Comparison of ENCODE assay signal across 8 cellular contexts in genomic region chr19:17370026-17370587, GRCh38. TPM values are rescaled to one million over a fixed set of nuclear protein-coding genes. Genes with fewer than 3 reads are reported as not detected.
A peak's percentile ranks its signal among the peaks of the same experiment; 100 is the strongest.
DNase-seq lines count a peak whose midpoint lies in the region; ATAC-seq, FAIRE-seq and TF ChIP-seq lines count a peak whose summit lies in the region.

No MANE protein-coding gene starts in this region.

- H3K4me1 ChIP-seq in K562 (replicated peaks in 1 of 2; ENCODE audit: control insufficient read depth in 2 of 2, insufficient read depth in 2 of 2, low read length in 2 of 2) (peaks cover 6% of the 10 kb centered on the region in 2 experiments; a peak in 4 of 5 replicates), gastrocnemius medialis (peaks cover 15 to 18% of the 10 kb centered on the region in 2 donors)

- H3K4me3 ChIP-seq in K562 (no peak overlapping the region), gastrocnemius medialis (peak overlapping the region in 3 of 4 donors; percentile 17 to 29 (median 24))

- TF ChIP-seq EP300 in K562 (IDR thresholded peaks at IDR 0.05; ENCODE audit: low read length) = no peak

- peaks cover 11% of the 10 kb centered on the region in 2 experiments; a peak in 4 of 5 replicates for H3K27me3 ChIP-seq in K562 (ENCODE audit: control insufficient read depth in 2 of 2, insufficient read depth in 2 of 2, low read length in 2 of 2)
- H3K27me3 ChIP-seq in gastrocnemius medialis = no peaks in the 10 kb centered on the region

- H4K20me1 ChIP-seq in K562 (replicated peaks; ENCODE audit: control insufficient read depth, insufficient read depth, low read length) = no peaks in the 10 kb centered on the region

- peak in 1 of 4 experiments; percentile 1 for DNase-seq in K562 (ENCODE audit: extremely low read depth in 1 of 4, low spot score in 3 of 4)
- DNase-seq in gastrocnemius medialis = peak; percentile 76 to 83
- DNase-seq in HuH-7.5 (ENCODE audit: low spot score) = no peak
- no peak for DNase-seq in activated CD4-positive, alpha-beta memory T cell treated with anti-CD3 and anti-CD28 coated beads, Interleukin-2, amount 10 ng/mL, durations not matched to agents 7 days and 5 days
- DNase-seq in ecto neural progenitor cell (ENCODE audit: low spot score) = no peak
- DNase-seq in urothelium cell line (ENCODE audit: low spot score) = no peak

- WGBS in K562 (ENCODE audit: insufficient coverage, low coverage, missing lambda C conversion rate) = 20% methylated on average over 8 of the region's 8 CpGs

- no peaks in the 10 kb centered on the region for H3K9me3 Mint-ChIP-seq in activated CD4-positive, alpha-beta memory T cell treated with anti-CD3 and anti-CD28 coated beads, Interleukin-2, amount 10 ng/mL, durations not matched to agents 7 days and 5 days

- no TSS peak for BruUV-seq in K562 (replicated peaks; lab: Mats Ljungman, UMichigan)

- H3K4me1 Mint-ChIP-seq in activated CD4-positive, alpha-beta memory T cell treated with anti-CD3 and anti-CD28 coated beads, Interleukin-2, amount 10 ng/mL, durations not matched to agents 7 days and 5 days = peaks cover 3% of the 10 kb centered on the region

- peak overlapping the region; percentile 3; the same call in 1 of the 2 replicates for H3K4me2 ChIP-seq in K562 (ENCODE audit: insufficient read depth, low read length)

- no peaks in the 10 kb centered on the region for H3K36me3 Mint-ChIP-seq in activated CD4-positive, alpha-beta memory T cell treated with anti-CD3 and anti-CD28 coated beads, Interleukin-2, amount 10 ng/mL, durations not matched to agents 7 days and 5 days (ENCODE audit: low read depth)

- no peak overlapping the region for H3K27ac Mint-ChIP-seq in activated CD4-positive, alpha-beta memory T cell treated with anti-CD3 and anti-CD28 coated beads, Interleukin-2, amount 10 ng/mL, durations not matched to agents 7 days and 5 days

- in situ Hi-C loops in K562 (cut with MboI) = no loop called here
- in situ Hi-C loops in gastrocnemius medialis (cut with MboI; ENCODE audit: low sequenced_read_pairs in 4 of 4) = no loop called here

- H3K27me3 Mint-ChIP-seq in activated CD4-positive, alpha-beta memory T cell treated with anti-CD3 and anti-CD28 coated beads, Interleukin-2, amount 10 ng/mL, durations not matched to agents 7 days and 5 days = peaks cover 9% of the 10 kb centered on the region

- POLR2A ChIA-PET in K562 (lab: Yijun Ruan, JAX) = no interaction called here
- POLR2A ChIA-PET in activated CD4-positive, alpha-beta memory T cell treated with anti-CD3 and anti-CD28 coated beads, Interleukin-2, amount 10 ng/mL, durations not matched to agents 7 days and 5 days (lab: Charles Lee) = no interaction called here

- intact Hi-C loops in K562 (cut with micrococcal nuclease) (no loop called here), gastrocnemius medialis (cut with DNase I; ENCODE audit: low total_unique reads) (loop anchor here (5.0 kb wide), 1 partner anchor 97 kb away; no protein-coding TSS in a partner anchor)

- ATAC-seq in GM19043 (IDR thresholded peaks at IDR 0.05; ENCODE audit: low read depth, unreplicated experiment) (peak; percentile 61), HG03066 (IDR thresholded peaks at IDR 0.05; ENCODE audit: low read depth, unreplicated experiment) (peak; percentile 94), K562 (no peak), gastrocnemius medialis (peak; percentile 96)

- H3K36me3 ChIP-seq in K562 (ENCODE audit: control insufficient read depth, insufficient read depth, low read length) = no peaks in the 10 kb centered on the region
- no peaks in the 10 kb centered on the region for H3K36me3 ChIP-seq in gastrocnemius medialis

- CTCF ChIA-PET in K562 (lab: Yijun Ruan, JAX; ENCODE audit: low intra/inter-chr PET ratio) = interaction anchor here (0.6 kb wide), 1 partner anchor 90 kb away, joined by 3 read pairs; no protein-coding TSS in a partner anchor
- CTCF ChIA-PET in activated CD4-positive, alpha-beta memory T cell treated with anti-CD3 and anti-CD28 coated beads, Interleukin-2, amount 10 ng/mL, durations not matched to agents 7 days and 5 days (lab: Charles Lee) = no interaction called here

- no peak for TF ChIP-seq RAD21 in K562 (CRISPR knock-in tag; conservative IDR thresholded peaks at IDR 0.05 in 1 of 2, IDR thresholded peaks at IDR 0.05 in 1 of 2)

- H3K9me3 ChIP-seq in K562 (replicated peaks; ENCODE audit: control insufficient read depth, insufficient read depth, low read depth, low read length) (no peaks in the 10 kb centered on the region), gastrocnemius medialis (no peaks in the 10 kb centered on the region)

- no peaks in the 10 kb centered on the region for H3K79me2 ChIP-seq in K562 (ENCODE audit: control insufficient read depth, insufficient read depth, low read length)

- H3K4me3 Mint-ChIP-seq in activated CD4-positive, alpha-beta memory T cell treated with anti-CD3 and anti-CD28 coated beads, Interleukin-2, amount 10 ng/mL, durations not matched to agents 7 days and 5 days = no peak overlapping the region

- no peak overlapping the region for H3K27ac ChIP-seq in K562 (ENCODE audit: extremely low read depth, low read depth, low read length)
- peak overlapping the region; percentile 81 to 93 (median 92) for H3K27ac ChIP-seq in gastrocnemius medialis

- FAIRE-seq in K562 (lab: Jason Lieb, UNC) = peak; percentile 56
- FAIRE-seq in urothelium cell line (lab: Jason Lieb, UNC) = no peak

- no peak overlapping the region for H3K9ac ChIP-seq in K562 (ENCODE audit: insufficient read depth in 1 of 2, low read depth in 2 of 2, low read length in 2 of 2)

- TF ChIP-seq CTCF in K562 (IDR thresholded peaks at IDR 0.05 in 2 of 3, conservative IDR thresholded peaks at IDR 0.05 in 1 of 3; ENCODE audit: insufficient read depth in 2 of 3, low read depth in 1 of 3, low read length in 3 of 3) (no peak), gastrocnemius medialis (IDR thresholded peaks at IDR 0.05 in 4 of 5, conservative IDR thresholded peaks at IDR 0.05 in 1 of 5) (no peak)

- H2AFZ ChIP-seq in K562 (ENCODE audit: low read depth, low read length) = peak overlapping the region; percentile 83

- no peaks in the 10 kb centered on the region for H3K9me1 ChIP-seq in K562 (ENCODE audit: control insufficient read depth, insufficient read depth, low read length)

- no peak for TF ChIP-seq POLR2A in K562 (conservative IDR thresholded peaks at IDR 0.05)
- no peak for TF ChIP-seq POLR2A in gastrocnemius medialis (IDR thresholded peaks at IDR 0.05)

RNA-seq across cellular contexts. Expression of gene PLVAP, which starts 7.0 kb away (rescaled TPM):
- total RNA-seq in K562 (2011; cell fraction: chromatin; rRNA removed; ENCODE audit: low replicate concordance) = 0.46 and 1.6 TPM in 2 replicates
- total RNA-seq in K562 (2011; cell fraction: nucleolus; rRNA removed) = 1.3 and 2.0 TPM in 2 replicates
- total RNA-seq in K562 (2011; cell fraction: nucleoplasm; rRNA removed) = 1.2 and 2.7 TPM in 2 replicates
- 0.09 and 0.53 TPM in 2 replicates for total RNA-seq in K562 (2014; rRNA removed)
- total RNA-seq in K562 (2014; rRNA removed; fragmentation: Illumina TruSeq; extraction: Trizol) = 0.10 TPM in 1 of 2 replicates, not detected in the other
- not detected in 2 replicates for total RNA-seq in K562 (2015; rRNA removed; fragmentation: Illumina TruSeq; extraction: Trizol)
- total RNA-seq in K562 (2021) = 0.75 and 0.81 TPM in 2 replicates
- 0.49 and 0.70 TPM in 2 replicates for polyA plus RNA-seq in K562 (2011; rRNA removed)
- 0.53 and 1.9 TPM in 2 replicates for polyA plus RNA-seq in K562 (2011; cell fraction: cytosol; rRNA removed)
- polyA plus RNA-seq in K562 (2011; cell fraction: nucleus; rRNA removed) = 0.67 and 1.1 TPM in 2 replicates
- 0.12 and 0.57 TPM in 2 replicates for polyA plus RNA-seq in K562 (2012)
- polyA plus RNA-seq in K562 (2014; fragmentation: Illumina TruSeq; extraction: Trizol) = 0.51 and 0.84 TPM in 2 replicates
- polyA plus RNA-seq in K562 (2014; fragmentation: Nextera tagmentation; extraction: Ambion mirVana) = not detected
- 0.31 and 0.84 TPM in 2 replicates for polyA plus RNA-seq in K562 (2014; rRNA removed)
- polyA minus RNA-seq in K562 (2011; rRNA and poly(A)+ RNA removed) = 0.78 and 2.1 TPM in 2 replicates
- 0.67 TPM in 1 of 2 replicates, not detected in the other for polyA minus RNA-seq in K562 (2011; cell fraction: cytosol; rRNA and poly(A)+ RNA removed)
- 0.27 and 0.33 TPM in 2 replicates for polyA minus RNA-seq in K562 (2011; cell fraction: nucleus; rRNA and poly(A)+ RNA removed)
- 10 to 100 TPM; 11.5 to 45.1 (median 18.8) TPM for total RNA-seq in gastrocnemius medialis
- not detected for total RNA-seq in activated CD4-positive, alpha-beta memory T cell treated with anti-CD3 and anti-CD28 coated beads, Interleukin-2, amount 10 ng/mL, durations not matched to agents 7 days and 5 days

RNA-seq across cellular contexts. Expression of gene CCDC194, which starts 23.9 kb away (rescaled TPM):
- 4.8 and 5.5 TPM in 2 replicates for total RNA-seq in K562 (2011; cell fraction: chromatin; rRNA removed; ENCODE audit: low replicate concordance)
- 3.3 and 4.0 TPM in 2 replicates for total RNA-seq in K562 (2011; cell fraction: nucleolus; rRNA removed)
- total RNA-seq in K562 (2011; cell fraction: nucleoplasm; rRNA removed) = 4.5 and 6.3 TPM in 2 replicates
- total RNA-seq in K562 (2014; rRNA removed) (0.37 and 1.3 TPM in 2 replicates), K562 (2014; rRNA removed; fragmentation: Illumina TruSeq; extraction: Trizol) (0.18 and 0.22 TPM in 2 replicates), K562 (2015; rRNA removed; fragmentation: Illumina TruSeq; extraction: Trizol) (0.34 and 0.47 TPM in 2 replicates), K562 (2021) (0.31 and 0.76 TPM in 2 replicates), gastrocnemius medialis (not detected)
- polyA plus RNA-seq in K562 (2011; rRNA removed) (0.13 and 0.46 TPM in 2 replicates), K562 (2014; fragmentation: Illumina TruSeq; extraction: Trizol) (0.35 TPM in 1 of 2 replicates, not detected in the other), K562 (2014; fragmentation: Nextera tagmentation; extraction: Ambion mirVana) (not detected), K562 (2014; rRNA removed) (0.43 and 0.72 TPM in 2 replicates)
- polyA plus RNA-seq in K562 (2011; cell fraction: cytosol; rRNA removed) = 0.29 TPM in 1 of 2 replicates, not detected in the other
- 1.4 and 1.7 TPM in 2 replicates for polyA plus RNA-seq in K562 (2011; cell fraction: nucleus; rRNA removed)
- 0.31 and 0.60 TPM in 2 replicates for polyA plus RNA-seq in K562 (2012)
- 0.53 TPM in 1 of 2 replicates, not detected in the other for polyA minus RNA-seq in K562 (2011; rRNA and poly(A)+ RNA removed)
- polyA minus RNA-seq in K562 (2011; cell fraction: cytosol; rRNA and poly(A)+ RNA removed) = not detected in 2 replicates
- 0.56 and 1.3 TPM in 2 replicates for polyA minus RNA-seq in K562 (2011; cell fraction: nucleus; rRNA and poly(A)+ RNA removed)
- total RNA-seq in activated CD4-positive, alpha-beta memory T cell treated with anti-CD3 and anti-CD28 coated beads, Interleukin-2, amount 10 ng/mL, durations not matched to agents 7 days and 5 days = 1 to 10 TPM; 4.9 to 7.0 TPM

RNA-seq across cellular contexts. Expression of gene GTPBP3, which starts 32.8 kb away (rescaled TPM):
- 83.2 and 239 TPM in 2 replicates for total RNA-seq in K562 (2011; cell fraction: chromatin; rRNA removed; ENCODE audit: low replicate concordance)
- 206 and 242 TPM in 2 replicates for total RNA-seq in K562 (2011; cell fraction: nucleolus; rRNA removed)
- total RNA-seq in K562 (2011; cell fraction: nucleoplasm; rRNA removed) = 112 and 116 TPM in 2 replicates
- total RNA-seq in K562 (2014; rRNA removed) (110 and 138 TPM in 2 replicates), K562 (2014; rRNA removed; fragmentation: Illumina TruSeq; extraction: Trizol) (9.8 and 13.5 TPM in 2 replicates), K562 (2015; rRNA removed; fragmentation: Illumina TruSeq; extraction: Trizol) (28.7 and 32.9 TPM in 2 replicates), K562 (2021) (107 and 110 TPM in 2 replicates), gastrocnemius medialis (10 to 100 TPM in 3 of 4 donors, 1 to 10 TPM in 1; 6.7 to 21.3 (median 11.1) TPM)
- polyA plus RNA-seq in K562 (2011; rRNA removed) (22.6 and 38.0 TPM in 2 replicates), K562 (2014; fragmentation: Illumina TruSeq; extraction: Trizol) (19.0 and 35.4 TPM in 2 replicates), K562 (2014; fragmentation: Nextera tagmentation; extraction: Ambion mirVana) (1 to 10 TPM; 4.9 to 5.6 TPM), K562 (2014; rRNA removed) (124 and 143 TPM in 2 replicates)
- 38.5 and 83.5 TPM in 2 replicates for polyA plus RNA-seq in K562 (2011; cell fraction: cytosol; rRNA removed)
- polyA plus RNA-seq in K562 (2011; cell fraction: nucleus; rRNA removed) = 111 and 166 TPM in 2 replicates
- 45.8 and 50.2 TPM in 2 replicates for polyA plus RNA-seq in K562 (2012)
- 9.1 and 9.9 TPM in 2 replicates for polyA minus RNA-seq in K562 (2011; rRNA and poly(A)+ RNA removed)
- 23.5 and 50.0 TPM in 2 replicates for polyA minus RNA-seq in K562 (2011; cell fraction: cytosol; rRNA and poly(A)+ RNA removed)
- 92.0 and 97.6 TPM in 2 replicates for polyA minus RNA-seq in K562 (2011; cell fraction: nucleus; rRNA and poly(A)+ RNA removed)
- 10 to 100 TPM; 30.2 to 34.2 TPM for total RNA-seq in activated CD4-positive, alpha-beta memory T cell treated with anti-CD3 and anti-CD28 coated beads, Interleukin-2, amount 10 ng/mL, durations not matched to agents 7 days and 5 days

RNA-seq across cellular contexts. Expression of gene BST2, which starts 35.3 kb away (rescaled TPM):
- total RNA-seq in K562 (2011; cell fraction: chromatin; rRNA removed; ENCODE audit: low replicate concordance) = 47.5 and 109 TPM in 2 replicates
- total RNA-seq in K562 (2011; cell fraction: nucleolus; rRNA removed) = 178 and 201 TPM in 2 replicates
- total RNA-seq in K562 (2011; cell fraction: nucleoplasm; rRNA removed) = 126 and 143 TPM in 2 replicates
- total RNA-seq in K562 (2014; rRNA removed) = 186 and 224 TPM in 2 replicates
- total RNA-seq in K562 (2014; rRNA removed; fragmentation: Illumina TruSeq; extraction: Trizol) = 54.9 and 64.7 TPM in 2 replicates
- 126 and 129 TPM in 2 replicates for total RNA-seq in K562 (2015; rRNA removed; fragmentation: Illumina TruSeq; extraction: Trizol)
- total RNA-seq in K562 (2021) = 158 and 163 TPM in 2 replicates
- 151 and 194 TPM in 2 replicates for polyA plus RNA-seq in K562 (2011; rRNA removed)
- polyA plus RNA-seq in K562 (2011; cell fraction: cytosol; rRNA removed) = 219 and 256 TPM in 2 replicates
- polyA plus RNA-seq in K562 (2011; cell fraction: nucleus; rRNA removed) = 71.2 and 82.7 TPM in 2 replicates
- polyA plus RNA-seq in K562 (2012) = 232 and 263 TPM in 2 replicates
- polyA plus RNA-seq in K562 (2014; fragmentation: Illumina TruSeq; extraction: Trizol) = 135 and 166 TPM in 2 replicates
- polyA plus RNA-seq in K562 (2014; fragmentation: Nextera tagmentation; extraction: Ambion mirVana) = 10 to 100 TPM; 11.2 to 69.8 TPM
- 232 and 241 TPM in 2 replicates for polyA plus RNA-seq in K562 (2014; rRNA removed)
- polyA minus RNA-seq in K562 (2011; rRNA and poly(A)+ RNA removed) = 63.4 and 76.9 TPM in 2 replicates
- polyA minus RNA-seq in K562 (2011; cell fraction: cytosol; rRNA and poly(A)+ RNA removed) = 39.6 and 74.5 TPM in 2 replicates
- polyA minus RNA-seq in K562 (2011; cell fraction: nucleus; rRNA and poly(A)+ RNA removed) = 19.9 and 44.1 TPM in 2 replicates
- 10 to 100 TPM; 19.0 to 28.2 (median 23.1) TPM for total RNA-seq in gastrocnemius medialis
- 100 to 1,000 TPM; 288 to 301 TPM for total RNA-seq in activated CD4-positive, alpha-beta memory T cell treated with anti-CD3 and anti-CD28 coated beads, Interleukin-2, amount 10 ng/mL, durations not matched to agents 7 days and 5 days

RNA-seq across cellular contexts. Expression of gene ANO8, which starts 35.5 kb away (rescaled TPM):
- 16.0 and 39.6 TPM in 2 replicates for total RNA-seq in K562 (2011; cell fraction: chromatin; rRNA removed; ENCODE audit: low replicate concordance)
- 22.4 and 24.5 TPM in 2 replicates for total RNA-seq in K562 (2011; cell fraction: nucleolus; rRNA removed)
- 14.4 and 15.8 TPM in 2 replicates for total RNA-seq in K562 (2011; cell fraction: nucleoplasm; rRNA removed)
- total RNA-seq in K562 (2014; rRNA removed) (2.5 and 3.5 TPM in 2 replicates), K562 (2014; rRNA removed; fragmentation: Illumina TruSeq; extraction: Trizol) (0.51 and 0.73 TPM in 2 replicates), K562 (2015; rRNA removed; fragmentation: Illumina TruSeq; extraction: Trizol) (1.6 and 2.4 TPM in 2 replicates), K562 (2021) (7.6 and 8.5 TPM in 2 replicates), gastrocnemius medialis (10 to 100 TPM in 2 of 4 donors, 1 to 10 TPM in 2; 6.2 to 24.5 (median 9.9) TPM)
- polyA plus RNA-seq in K562 (2011; rRNA removed) (2.2 and 5.1 TPM in 2 replicates), K562 (2014; fragmentation: Illumina TruSeq; extraction: Trizol) (1.5 and 2.5 TPM in 2 replicates), K562 (2014; fragmentation: Nextera tagmentation; extraction: Ambion mirVana) (under 1 TPM in 1 of 2 experiments, not detected in 1; 0.07 TPM), K562 (2014; rRNA removed) (7.1 and 7.7 TPM in 2 replicates)
- polyA plus RNA-seq in K562 (2011; cell fraction: cytosol; rRNA removed) = 2.8 and 3.7 TPM in 2 replicates
- polyA plus RNA-seq in K562 (2011; cell fraction: nucleus; rRNA removed) = 32.7 and 44.1 TPM in 2 replicates
- 4.9 and 11.8 TPM in 2 replicates for polyA plus RNA-seq in K562 (2012)
- polyA minus RNA-seq in K562 (2011; rRNA and poly(A)+ RNA removed) = 1.6 TPM in 2 replicates
- 1.8 and 4.5 TPM in 2 replicates for polyA minus RNA-seq in K562 (2011; cell fraction: cytosol; rRNA and poly(A)+ RNA removed)
- 10.5 and 14.6 TPM in 2 replicates for polyA minus RNA-seq in K562 (2011; cell fraction: nucleus; rRNA and poly(A)+ RNA removed)
- 10 to 100 TPM; 20.2 TPM for total RNA-seq in activated CD4-positive, alpha-beta memory T cell treated with anti-CD3 and anti-CD28 coated beads, Interleukin-2, amount 10 ng/mL, durations not matched to agents 7 days and 5 days

Comparison
In these comparisons a context has a peak if more than half of its experiments do, and no peak if none do; other contexts are left out.
1. DNase-seq: peak in gastrocnemius medialis (2 of 2); none in HuH-7.5 (single experiment), activated CD4-positive, alpha-beta memory T cell treated with anti-CD3 and anti-CD28 coated beads, Interleukin-2, amount 10 ng/mL, durations not matched to agents 7 days and 5 days (single experiment), ecto neural progenitor cell (single experiment) and urothelium cell line (single experiment).